Comparison of ENCODE assay signal across 21 cellular contexts in the genomic region with DNA sequence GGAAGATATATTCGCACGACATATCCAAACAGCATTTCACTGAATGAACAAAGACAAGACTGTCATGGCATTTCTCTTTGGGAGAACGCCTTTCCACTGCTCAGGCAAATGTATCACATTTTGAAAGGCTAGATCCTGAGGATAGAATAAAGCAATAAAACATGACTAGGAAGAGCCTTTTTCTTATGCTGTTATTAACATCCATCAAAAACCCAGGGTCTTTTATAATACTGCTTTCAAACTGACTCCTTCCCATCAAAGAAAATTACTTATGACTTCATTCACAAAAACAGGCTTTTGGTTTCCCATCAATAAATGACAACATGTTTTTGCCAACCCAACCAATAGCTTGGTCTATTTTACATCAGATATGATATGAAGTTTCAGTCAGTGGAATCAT.
"Had no signal": no experiment of that assay in that cellular context is flagged by ENCODE, and none has a peak within 500 bp of the region (broad histone marks: within the 10 kb centered on the region; RNA-seq: fewer than 3 reads in every experiment).

No MANE protein-coding gene starts in this region.

- H3K4me3 Mint-ChIP-seq: effector memory CD8-positive, alpha-beta T cell; naive thymus-derived CD4-positive, alpha-beta T cell; neural crest cell; stimulated activated naive B cell treated with anti-CD40 and anti-IgM and Interleukin-4, amounts not matched to agents 10 μg/mL and 1 μg/mL and 100 μg/mL, for 72 hours; stimulated activated naive CD8-positive, alpha-beta T cell treated with anti-CD3 and anti-CD28 coated beads, Interleukin-15, Interleukin-2, amounts not matched to agents 100 ng/mL and 50 ng/mL, for 24 hours had no signal

- H3K27ac Mint-ChIP-seq: effector memory CD8-positive, alpha-beta T cell; naive thymus-derived CD4-positive, alpha-beta T cell; progenitor cell of endocrine pancreas; stimulated activated naive B cell treated with anti-CD40 and anti-IgM and Interleukin-4, amounts not matched to agents 10 μg/mL and 1 μg/mL and 100 μg/mL, for 72 hours; stimulated activated naive CD8-positive, alpha-beta T cell treated with anti-CD3 and anti-CD28 coated beads, Interleukin-15, Interleukin-2, amounts not matched to agents 100 ng/mL and 50 ng/mL, for 24 hours had no signal

- H3K4me1 ChIP-seq: esophagus squamous epithelium, lower lobe of right lung, parathyroid adenoma, right atrium auricular region, spleen had no signal

- H3K27me3 ChIP-seq: esophagus squamous epithelium, neutrophil, right atrium auricular region, spleen, vagina had no signal

- H3K27ac ChIP-seq: esophagus squamous epithelium, lower lobe of right lung, neutrophil, parathyroid adenoma, right atrium auricular region, spleen, vagina had no signal

- H3K9me3 ChIP-seq: esophagus squamous epithelium, lower lobe of right lung, neutrophil, right atrium auricular region, vagina had no signal

- H3K36me3 ChIP-seq: esophagus squamous epithelium, lower lobe of right lung, neutrophil, right atrium auricular region, spleen, vagina had no signal

- H3K27me3 Mint-ChIP-seq: effector memory CD8-positive, alpha-beta T cell; naive thymus-derived CD4-positive, alpha-beta T cell; progenitor cell of endocrine pancreas; stimulated activated naive B cell treated with anti-CD40 and anti-IgM and Interleukin-4, amounts not matched to agents 10 μg/mL and 1 μg/mL and 100 μg/mL, for 72 hours; stimulated activated naive CD8-positive, alpha-beta T cell treated with anti-CD3 and anti-CD28 coated beads, Interleukin-15, Interleukin-2, amounts not matched to agents 100 ng/mL and 50 ng/mL, for 24 hours had no signal

- DNase-seq: cerebellar nuclear complex; cortex of kidney; effector memory CD8-positive, alpha-beta T cell; erythroblast; esophagus squamous epithelium; glutamatergic neuron; hypothalamus; left ventricle myocardium superior; lower lobe of right lung; naive thymus-derived CD4-positive, alpha-beta T cell; spleen; stimulated activated naive B cell treated with anti-CD40 and anti-IgM and Interleukin-4, amounts not matched to agents 10 μg/mL and 1 μg/mL and 100 μg/mL, for 72 hours; trophoblast cell had no signal

- ATAC-seq: effector memory CD8-positive, alpha-beta T cell; left ventricle myocardium superior; lower lobe of right lung; naive thymus-derived CD4-positive, alpha-beta T cell; sciatic nerve; stimulated activated naive B cell treated with anti-CD40 and anti-IgM and Interleukin-4, amounts not matched to agents 10 μg/mL and 1 μg/mL and 100 μg/mL, for 72 hours had no signal

- H3K36me3 Mint-ChIP-seq: naive thymus-derived CD4-positive, alpha-beta T cell; stimulated activated naive B cell treated with anti-CD40 and anti-IgM and Interleukin-4, amounts not matched to agents 10 μg/mL and 1 μg/mL and 100 μg/mL, for 72 hours had no signal

- H3K9me3 Mint-ChIP-seq: neural crest cell had no signal

- H3K4me1 Mint-ChIP-seq: naive thymus-derived CD4-positive, alpha-beta T cell; neural crest cell; stimulated activated naive B cell treated with anti-CD40 and anti-IgM and Interleukin-4, amounts not matched to agents 10 μg/mL and 1 μg/mL and 100 μg/mL, for 72 hours had no signal

- H3K4me3 ChIP-seq: esophagus squamous epithelium, lower lobe of right lung, right atrium auricular region, spleen, vagina had no signal
